9 cellular contexts compared by ENCODE assay signal in the genomic region with DNA sequence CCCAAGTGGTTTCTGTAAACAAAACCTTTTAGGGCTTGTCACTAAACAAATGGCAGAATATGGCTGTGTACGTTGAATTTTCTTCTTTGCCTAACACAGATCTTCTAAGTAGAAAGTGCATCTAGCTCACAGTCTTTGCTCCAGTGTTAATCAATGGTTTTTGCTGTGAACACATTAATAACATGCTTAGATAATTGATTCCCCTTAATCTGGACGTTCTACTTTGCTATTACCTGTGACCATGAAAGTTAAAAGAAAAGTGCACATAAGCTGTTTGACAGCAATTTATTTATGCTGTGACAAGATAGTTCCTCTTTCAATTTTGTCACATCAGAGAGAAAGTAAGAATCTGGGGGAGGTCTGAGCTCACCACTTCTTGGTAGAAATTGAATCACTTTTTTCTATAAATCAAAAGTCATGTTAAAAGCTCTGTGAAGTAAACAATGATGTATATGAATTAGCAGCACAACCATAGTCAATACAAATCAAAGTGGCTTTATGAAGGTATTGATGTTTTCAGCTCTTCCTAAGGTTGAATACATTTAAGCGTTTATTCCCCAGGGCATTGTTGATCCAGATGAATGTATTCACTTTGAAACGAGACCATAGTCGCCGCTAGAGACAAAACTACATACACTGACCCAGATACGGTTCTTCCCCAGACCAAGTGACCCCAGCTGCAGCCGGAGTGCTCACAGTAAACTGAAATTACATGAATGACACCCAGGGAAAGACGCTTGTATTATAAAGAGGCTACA.
DNase-seq lines count a peak whose midpoint lies in the region; ATAC-seq and TF ChIP-seq lines count a peak whose summit lies in the region.
"Had no signal": no experiment of that assay in that cellular context is flagged by ENCODE, and none has a peak within 500 bp of the region (broad histone marks: within the 10 kb centered on the region; RNA-seq: fewer than 3 reads in every experiment).

No MANE protein-coding gene starts in this region.

- no peak for TF ChIP-seq CTCF in uterus (IDR thresholded peaks at IDR 0.05)

- ATAC-seq in activated CD4-positive, CD25-positive, alpha-beta regulatory T cell treated with anti-CD3 and anti-CD28 coated beads, Interleukin-2, amount 50 U/mL, for 24 hours: peak; percentile 28 to 56
- ATAC-seq in HG02943 (IDR thresholded peaks at IDR 0.05; ENCODE audit: low read depth, unreplicated experiment): peak; percentile 90
- ATAC-seq: A549 had no signal

- intact Hi-C loops in uterus (cut with DNase I; ENCODE audit: low total_unique reads): no loop called here

- H3K9me3 ChIP-seq in uterus: no peaks in the 10 kb centered on the region
- H3K9me3 ChIP-seq: A549 had no signal

- no peaks in the 10 kb centered on the region for H3K27me3 ChIP-seq in uterus

- DNase-seq in activated CD4-positive, CD25-positive, alpha-beta regulatory T cell (lab: John Stamatoyannopoulos, UW): no peak
- DNase-seq in NCI-H82 (lab: John Stamatoyannopoulos, UW) (peak; percentile 68), EL (no peak), uterus (no peak)
- no peak for DNase-seq in activated CD4-positive, alpha-beta T cell treated with anti-CD3 and anti-CD28 coated beads, Interleukin-2, amount 50 U/mL, for 48 hours

- H3K4me1 ChIP-seq in uterus: no peaks in the 10 kb centered on the region

- H3K36me3 ChIP-seq in uterus: no peaks in the 10 kb centered on the region

- H3K27ac ChIP-seq in temporal lobe (ENCODE audit: low read depth, low read length) (peak overlapping the region; percentile 86), uterus (no peak overlapping the region)
- H3K27ac ChIP-seq: A549 had no signal

- H3K4me3 ChIP-seq in uterus: no peak overlapping the region
- H3K4me3 ChIP-seq: A549 had no signal

- no peak for TF ChIP-seq POLR2A in uterus (IDR thresholded peaks at IDR 0.05)
